ENCODE assay signal across 20 cellular contexts in genomic region chr11:16179668-16180067, GRCh38.
"Had no signal": no experiment of that assay in that cellular context is flagged by ENCODE, and none has a peak within 500 bp of the region (broad histone marks: within the 10 kb centered on the region; RNA-seq: fewer than 3 reads in every experiment).

No MANE protein-coding gene starts in this region.

- H3K9me3 Mint-ChIP-seq: activated CD4-positive, alpha-beta memory T cell treated with anti-CD3 and anti-CD28 coated beads for 36 hours; activated naive CD4-positive, alpha-beta T cell treated with anti-CD3 and anti-CD28 coated beads, Interleukin-2, amount 10 ng/mL, durations not matched to agents 7 days and 5 days; nephron had no signal

- H3K4me3 ChIP-seq: coronary artery, esophagus squamous epithelium, heart left ventricle, sigmoid colon, upper lobe of left lung had no signal

- H3K27ac ChIP-seq: coronary artery, esophagus squamous epithelium, heart left ventricle, neutrophil, sigmoid colon, upper lobe of left lung had no signal

- H3K27me3 ChIP-seq: esophagus squamous epithelium, heart left ventricle, neutrophil, sigmoid colon, upper lobe of left lung had no signal

- H3K9me3 ChIP-seq: esophagus squamous epithelium, heart left ventricle, neutrophil, sigmoid colon, upper lobe of left lung had no signal

- ATAC-seq: heart left ventricle; left cardiac atrium; stimulated activated naive CD8-positive, alpha-beta T cell treated with anti-CD3 and anti-CD28 coated beads, Interleukin-15, Interleukin-2, amounts not matched to agents 100 U/mL and 50 U/mL, for 24 hours had no signal

- H3K4me1 ChIP-seq: sigmoid colon, upper lobe of left lung had no signal

- H3K27ac Mint-ChIP-seq: activated CD4-positive, alpha-beta memory T cell treated with anti-CD3 and anti-CD28 coated beads for 36 hours; activated naive CD4-positive, alpha-beta T cell treated with anti-CD3 and anti-CD28 coated beads, Interleukin-2, amount 10 ng/mL, durations not matched to agents 7 days and 5 days; nephron had no signal

- H3K36me3 ChIP-seq: esophagus squamous epithelium, neutrophil, sigmoid colon, upper lobe of left lung had no signal

- H3K36me3 Mint-ChIP-seq: activated CD4-positive, alpha-beta memory T cell treated with anti-CD3 and anti-CD28 coated beads for 36 hours; activated naive CD4-positive, alpha-beta T cell treated with anti-CD3 and anti-CD28 coated beads, Interleukin-2, amount 10 ng/mL, durations not matched to agents 7 days and 5 days had no signal

- DNase-seq: activated CD4-positive, alpha-beta memory T cell treated with anti-CD3 and anti-CD28 coated beads for 36 hours; activated CD4-positive, alpha-beta T cell treated with anti-CD3 and anti-CD28 coated beads for 4 hours; activated effector memory CD4-positive, alpha-beta T cell treated with anti-CD3 and anti-CD28 coated beads, Interleukin-2, amount 50 U/mL, for 16 hours; activated naive CD4-positive, alpha-beta T cell treated with anti-CD3 and anti-CD28 coated beads, Interleukin-2, amount 10 ng/mL, durations not matched to agents 7 days and 5 days; activated T-cell treated with anti-CD3 and anti-CD28 coated beads, Interleukin-2, amount 50 U/mL, for 48 hours; cerebellar nuclear complex; esophagus squamous epithelium; heart left ventricle; islet precursor cell; left cardiac atrium; midbrain; posterior cingulate gyrus; sigmoid colon; stimulated activated CD4-positive, alpha-beta T cell treated with anti-CD3 and anti-CD28 coated beads, Interleukin-4, amount 100 ng/mL, for 24 hours; stimulated activated naive CD8-positive, alpha-beta T cell treated with anti-CD3 and anti-CD28 coated beads, Interleukin-15, Interleukin-2, amounts not matched to agents 100 U/mL and 50 U/mL, for 24 hours; T-helper 1 cell; upper lobe of left lung had no signal

- H3K4me1 Mint-ChIP-seq: activated naive CD4-positive, alpha-beta T cell treated with anti-CD3 and anti-CD28 coated beads, Interleukin-2, amount 10 ng/mL, durations not matched to agents 7 days and 5 days had no signal

- H3K4me3 Mint-ChIP-seq: activated CD4-positive, alpha-beta memory T cell treated with anti-CD3 and anti-CD28 coated beads for 36 hours; activated naive CD4-positive, alpha-beta T cell treated with anti-CD3 and anti-CD28 coated beads, Interleukin-2, amount 10 ng/mL, durations not matched to agents 7 days and 5 days; nephron had no signal

- H3K27me3 Mint-ChIP-seq: activated CD4-positive, alpha-beta memory T cell treated with anti-CD3 and anti-CD28 coated beads for 36 hours; activated naive CD4-positive, alpha-beta T cell treated with anti-CD3 and anti-CD28 coated beads, Interleukin-2, amount 10 ng/mL, durations not matched to agents 7 days and 5 days had no signal
